ENCODE assay signal across 8 cellular contexts in genomic region chr7:138460176-138460648, GRCh38. TPM values are rescaled to one million over a fixed set of nuclear protein-coding genes. Genes with fewer than 3 reads are reported as not detected.
DNase-seq lines count a peak whose midpoint lies in the region; ATAC-seq, FAIRE-seq and TF ChIP-seq lines count a peak whose summit lies in the region.

TRIM24 (plus strand) TSS chr7:138460259; CDS start chr7:138460549, 290 bp downstream.

- POLR2A ChIA-PET in activated CD8-positive, alpha-beta T cell treated with anti-CD3 and anti-CD28 coated beads, Interleukin-2, amount 10 ng/mL, durations not matched to agents 7 days and 5 days (lab: Charles Lee) = interaction anchor here (1.2 to 1.8 kb wide), 3 partner anchors 10 to 165 kb away, joined by 4 to 5 read pairs (median 4); no protein-coding TSS in a partner anchor

- no peaks in the 10 kb centered on the region for H3K27me3 ChIP-seq in Karpas-422 (ENCODE audit: low read length)
- no peaks in the 10 kb centered on the region for H3K27me3 ChIP-seq in gastroesophageal sphincter
- no peaks in the 10 kb centered on the region for H3K27me3 ChIP-seq in trophoblast cell (ENCODE audit: insufficient read depth, low read length)

- no peaks in the 10 kb centered on the region for H3K9me3 Mint-ChIP-seq in activated CD8-positive, alpha-beta T cell treated with anti-CD3 and anti-CD28 coated beads, Interleukin-2, amount 10 ng/mL, durations not matched to agents 7 days and 5 days (ENCODE audit: insufficient read depth)

- peak; percentile 97 for DNase-seq in NCI-H1694 treated with DMSO at 0.1 percent for 48 hours (lab: John Stamatoyannopoulos, UW)
- DNase-seq in NCI-H1694 (lab: John Stamatoyannopoulos, UW) = no peak
- no peak for DNase-seq in H54 (ENCODE audit: insufficient read length, low spot score)
- no peak for DNase-seq in Karpas-422
- peak; percentile 96 for DNase-seq in activated CD8-positive, alpha-beta T cell treated with anti-CD3 and anti-CD28 coated beads, Interleukin-2, amount 10 ng/mL, durations not matched to agents 7 days and 5 days
- no peak for DNase-seq in trophoblast cell
- no peak for DNase-seq in MV-4-11 (lab: John Stamatoyannopoulos, UW)

- peak within 1 kb of the TSS; percentile 75 for H3K27ac ChIP-seq in Karpas-422 (ENCODE audit: low read length)
- peak within 1 kb of the TSS; percentile 77 to 99 (median 96) for H3K27ac ChIP-seq in gastroesophageal sphincter
- peak within 1 kb of the TSS; percentile 97 for H3K27ac ChIP-seq in trophoblast cell (ENCODE audit: low read depth, low read length)

- H3K36me3 ChIP-seq in Karpas-422 (ENCODE audit: insufficient read depth, low read length) = peaks cover 9% of the 10 kb centered on the region
- no peaks in the 10 kb centered on the region for H3K36me3 ChIP-seq in gastroesophageal sphincter
- H3K36me3 ChIP-seq in trophoblast cell (ENCODE audit: control insufficient read depth in 1 of 2, insufficient read depth in 2 of 2, low read length in 2 of 2) = peaks cover 7 to 8% of the 10 kb centered on the region in 2 experiments

- H2BK120ac ChIP-seq in trophoblast cell (ENCODE audit: insufficient read depth, low read length, poor library complexity) = peak within 1 kb of the TSS; percentile 91

- H2BK12ac ChIP-seq in trophoblast cell (ENCODE audit: low read length) = peak within 1 kb of the TSS; percentile 51

- no peak within 1 kb of the TSS for H3K23ac ChIP-seq in trophoblast cell (ENCODE audit: low read length)

- FAIRE-seq in H54 (lab: Jason Lieb, UNC) = no peak

- H4K91ac ChIP-seq in trophoblast cell (ENCODE audit: low read depth, low read length) = peak within 1 kb of the TSS; percentile 91

- H3K4me3 ChIP-seq in Karpas-422 (ENCODE audit: low read length) = peak within 1 kb of the TSS; percentile 77
- peak within 1 kb of the TSS; percentile 65 to 92 for H3K4me3 ChIP-seq in gastroesophageal sphincter
- peak within 1 kb of the TSS; percentile 96 for H3K4me3 ChIP-seq in trophoblast cell (ENCODE audit: low read depth, low read length)

- peaks cover 42% of the 10 kb centered on the region for H3K79me2 ChIP-seq in Karpas-422 (ENCODE audit: low read length)
- peaks cover 26% of the 10 kb centered on the region for H3K79me2 ChIP-seq in trophoblast cell (ENCODE audit: control insufficient read depth, insufficient read depth, low read length, poor library complexity)

- H2BK5ac ChIP-seq in trophoblast cell (ENCODE audit: low read depth, low read length, poor library complexity) = peak within 1 kb of the TSS; percentile 97

- peak within 1 kb of the TSS; percentile 98 for H3K14ac ChIP-seq in trophoblast cell (ENCODE audit: low read length)

- H3K4ac ChIP-seq in trophoblast cell (ENCODE audit: low read depth, low read length) = peak within 1 kb of the TSS; percentile 63

- H3K4me1 ChIP-seq in Karpas-422 (ENCODE audit: low read length) (peaks cover 12% of the 10 kb centered on the region), gastroesophageal sphincter (peaks cover 0 to 9% (median 5%) of the 10 kb centered on the region in 3 donors), trophoblast cell (ENCODE audit: control insufficient read depth in 1 of 2, insufficient read depth in 2 of 2, low read length in 2 of 2) (peaks cover 7 to 8% of the 10 kb centered on the region in 2 experiments)

- H4K8ac ChIP-seq in trophoblast cell (ENCODE audit: low read depth, low read length) = peak within 1 kb of the TSS; percentile 75

- H2AFZ ChIP-seq in Karpas-422 (ENCODE audit: low read length) (peak within 1 kb of the TSS; percentile 94; the same call in 1 of the 2 replicates), trophoblast cell (ENCODE audit: insufficient read depth, low read length, poor library complexity) (peak within 1 kb of the TSS; percentile 85)

- H3K79me1 ChIP-seq in trophoblast cell (ENCODE audit: low read length) = peaks cover 11% of the 10 kb centered on the region

- peak within 1 kb of the TSS; percentile 88 for H3K4me3 Mint-ChIP-seq in activated CD8-positive, alpha-beta T cell treated with anti-CD3 and anti-CD28 coated beads, Interleukin-2, amount 10 ng/mL, durations not matched to agents 7 days and 5 days

- CTCF ChIA-PET in activated CD8-positive, alpha-beta T cell treated with anti-CD3 and anti-CD28 coated beads, Interleukin-2, amount 10 ng/mL, durations not matched to agents 7 days and 5 days (lab: Charles Lee) = interaction anchor here (2.3 to 2.4 kb wide), 3 partner anchors 19 to 279 kb away, joined by 5 to 13 read pairs (median 7); no protein-coding TSS in a partner anchor

- H3K27me3 Mint-ChIP-seq in activated CD8-positive, alpha-beta T cell treated with anti-CD3 and anti-CD28 coated beads, Interleukin-2, amount 10 ng/mL, durations not matched to agents 7 days and 5 days (ENCODE audit: low read depth) = peaks cover 3% of the 10 kb centered on the region

- peaks cover 25% of the 10 kb centered on the region for H3K4me1 Mint-ChIP-seq in activated CD8-positive, alpha-beta T cell treated with anti-CD3 and anti-CD28 coated beads, Interleukin-2, amount 10 ng/mL, durations not matched to agents 7 days and 5 days (ENCODE audit: low read depth)

- peak within 1 kb of the TSS; percentile 79 for H3K9ac ChIP-seq in Karpas-422 (ENCODE audit: low read length)
- peak within 1 kb of the TSS; percentile 89 for H3K9ac ChIP-seq in trophoblast cell (ENCODE audit: low read length)

- 0% methylated on average over 11 of the region's 59 CpGs; no CpG with 5 or more reads in 1 of the 2 donors for WGBS in gastroesophageal sphincter (ENCODE audit: low coverage in 1 of 2), 2 donors
- no CpG with 5 or more reads among the region's 59 CpGs for whole genome bisulfite sequencing in trophoblast cell (ENCODE audit: extremely low coverage, insufficient coverage, insufficient read length)

- H4K20me1 ChIP-seq in Karpas-422 (ENCODE audit: insufficient read depth, low read depth, low read length) = peaks cover 4% of the 10 kb centered on the region; the same call in 1 of the 2 replicates

- peak within 1 kb of the TSS; percentile 71 for H4K12ac ChIP-seq in trophoblast cell (ENCODE audit: low read depth, low read length)

- peak; percentile 90 for ATAC-seq in activated CD8-positive, alpha-beta T cell treated with anti-CD3 and anti-CD28 coated beads, Interleukin-2, amount 10 ng/mL, durations not matched to agents 7 days and 5 days
- ATAC-seq in gastroesophageal sphincter = peak; percentile 96

- H3K27ac Mint-ChIP-seq in activated CD8-positive, alpha-beta T cell treated with anti-CD3 and anti-CD28 coated beads, Interleukin-2, amount 10 ng/mL, durations not matched to agents 7 days and 5 days = peak within 1 kb of the TSS; percentile 93

- H3K9me2 ChIP-seq in Karpas-422 (replicated peaks; ENCODE audit: insufficient read depth, low read length) = no peaks in the 10 kb centered on the region

- H3K36me3 Mint-ChIP-seq in activated CD8-positive, alpha-beta T cell treated with anti-CD3 and anti-CD28 coated beads, Interleukin-2, amount 10 ng/mL, durations not matched to agents 7 days and 5 days (ENCODE audit: low read depth) = peaks cover 14% of the 10 kb centered on the region

- H3K4me2 ChIP-seq in Karpas-422 (ENCODE audit: low read depth, low read length, poor library complexity, severe bottlenecking) = peak within 1 kb of the TSS; percentile 96
- peak within 1 kb of the TSS; percentile 63 for H3K4me2 ChIP-seq in trophoblast cell (ENCODE audit: low read length)

- TF ChIP-seq EP300 in gastroesophageal sphincter (IDR thresholded peaks at IDR 0.05) = no peak

- TF ChIP-seq CTCF in gastroesophageal sphincter (IDR thresholded peaks at IDR 0.05) = no peak

- peak within 1 kb of the TSS; percentile 99 for H3K18ac ChIP-seq in trophoblast cell (ENCODE audit: low read length)

- H3K9me3 ChIP-seq in Karpas-422 (ENCODE audit: low read length) (no peaks in the 10 kb centered on the region), gastroesophageal sphincter (no peaks in the 10 kb centered on the region), trophoblast cell (ENCODE audit: insufficient read depth, low read depth, low read length) (peaks cover 2% of the 10 kb centered on the region)

- TF ChIP-seq POLR2A in H54 (IDR thresholded peaks at IDR 0.05; ENCODE audit: low read depth, low read length) = peak; percentile 96
- TF ChIP-seq POLR2A in gastroesophageal sphincter (IDR thresholded peaks at IDR 0.05) = peak; percentile 91 to 95

- H2AK5ac ChIP-seq in trophoblast cell (ENCODE audit: low read length) = peak within 1 kb of the TSS; percentile 92

RNA-seq across cellular contexts. Expression of gene TRIM24, which starts in this region (rescaled TPM):
- total RNA-seq in Karpas-422 (2014; rRNA removed; shearing (Covaris generic); ENCODE audit: low replicate concordance) = 12.6 and 17.4 TPM in 2 replicates
- 10 to 100 TPM; 26.1 to 26.2 TPM for total RNA-seq in activated CD8-positive, alpha-beta T cell treated with anti-CD3 and anti-CD28 coated beads, Interleukin-2, amount 10 ng/mL, durations not matched to agents 7 days and 5 days
- 10 to 100 TPM; 13.9 to 16.2 (median 14.1) TPM for total RNA-seq in gastroesophageal sphincter
- 111 and 117 TPM in 2 replicates for polyA plus RNA-seq in trophoblast cell (2013)

Comparison
In these comparisons a context has a peak if more than half of its experiments do, and no peak if none do; other contexts are left out.
1. DNase-seq: peak in NCI-H1694 treated with DMSO at 0.1 percent for 48 hours (single experiment) and activated CD8-positive, alpha-beta T cell treated with anti-CD3 and anti-CD28 coated beads, Interleukin-2, amount 10 ng/mL, durations not matched to agents 7 days and 5 days (single experiment); none in NCI-H1694 (single experiment), H54 (single experiment), Karpas-422 (single experiment), trophoblast cell (0 of 2) and MV-4-11 (single experiment).
2. Peak in every context shown above with its lines, with median percentiles within 50 percentile points of each other: H3K27ac ChIP-seq and H3K4me3 ChIP-seq.